In the genomic region with DNA sequence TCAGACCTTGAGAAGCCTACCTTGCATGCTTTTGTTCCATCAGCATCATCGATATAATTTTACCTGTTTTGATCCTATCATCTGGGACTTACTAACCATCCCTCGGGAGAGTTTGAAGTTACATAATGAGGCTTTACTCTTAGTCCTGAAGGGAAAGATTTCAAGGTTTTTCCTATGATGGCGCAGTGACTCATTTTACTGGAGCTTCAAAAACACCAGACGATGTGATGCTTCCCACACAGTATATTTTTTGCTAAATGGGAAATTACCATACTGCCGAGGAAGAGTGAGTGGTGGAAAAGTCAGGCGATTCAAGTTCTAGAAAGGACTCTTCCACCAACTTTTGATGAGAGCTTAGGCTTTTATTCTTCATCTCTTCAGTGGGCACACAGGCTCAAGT, we compare ENCODE assay signal across 19 cellular contexts. TPM values are rescaled to one million over a fixed set of nuclear protein-coding genes. Genes with fewer than 3 reads are reported as not detected.
DNase-seq lines count a peak whose midpoint lies in the region; ATAC-seq and TF ChIP-seq lines count a peak whose summit lies in the region.
"Had no signal": no experiment of that assay in that cellular context is flagged by ENCODE, and none has a peak within 500 bp of the region (broad histone marks: within the 10 kb centered on the region; RNA-seq: fewer than 3 reads in every experiment).

No MANE protein-coding gene starts in this region.

- H3K4me1 ChIP-seq in breast epithelium (no peaks in the 10 kb centered on the region), gastroesophageal sphincter (no peaks in the 10 kb centered on the region)
- H3K4me1 ChIP-seq: sigmoid colon, tibial nerve had no signal

- TF ChIP-seq POLR2A in breast epithelium (IDR thresholded peaks at IDR 0.05) (no peak), gastroesophageal sphincter (IDR thresholded peaks at IDR 0.05) (no peak)

- H3K27ac ChIP-seq in breast epithelium, result no peak overlapping the region
- no peak overlapping the region for H3K27ac ChIP-seq in gastroesophageal sphincter
- H3K27ac ChIP-seq: sigmoid colon, tibial nerve had no signal

- TF ChIP-seq CTCF in MCF 10A (IDR thresholded peaks at IDR 0.05; ENCODE audit: unreplicated experiment) (no peak), breast epithelium (IDR thresholded peaks at IDR 0.05) (no peak), foreskin fibroblast (IDR thresholded peaks at IDR 0.05; ENCODE audit: low read depth, low read length) (no peak), gastroesophageal sphincter (IDR thresholded peaks at IDR 0.05) (no peak)

- DNase-seq in MCF 10A (ENCODE audit: unreplicated experiment), result peak; percentile 53
- DNase-seq in breast epithelium (ENCODE audit: low spot score in 2 of 2), result no peak
- DNase-seq in amniotic epithelial cell (ENCODE audit: low read depth), result peak; percentile 84
- peak; percentile 33 to 67 for DNase-seq in foreskin fibroblast
- no peak for DNase-seq in ACHN
- no peak for DNase-seq in cardiac septum (ENCODE audit: low spot score)
- DNase-seq in globus pallidus (ENCODE audit: low spot score), result no peak
- DNase-seq: activated CD4-positive, CD25-positive, alpha-beta regulatory T cell treated with anti-CD3 and anti-CD28 coated beads, Interleukin-2, amount 50 U/mL, for 72 hours; CD4-positive, alpha-beta memory T cell; effector memory CD4-positive, alpha-beta T cell; NCI-H1694 treated with DMSO at 0.1 percent for 48 hours; NCI-H446; SHP77; sigmoid colon; stimulated activated CD4-positive, alpha-beta T cell treated with anti-CD3 and anti-CD28 coated beads, Interleukin-4, amount 100 ng/mL, for 24 hours had no signal

- CTCF ChIA-PET in MCF 10A (lab: Yijun Ruan, JAX), result interaction anchor here (0.5 to 1.2 kb wide), 3 partner anchors 43 to 298 kb away, joined by 3 to 4 read pairs (median 3); no protein-coding TSS in a partner anchor

- H3K27me3 ChIP-seq in breast epithelium (no peaks in the 10 kb centered on the region), gastroesophageal sphincter (no peaks in the 10 kb centered on the region)
- H3K27me3 ChIP-seq: sigmoid colon, tibial nerve had no signal

- no peaks in the 10 kb centered on the region for H3K9me3 Mint-ChIP-seq in MCF 10A (ENCODE audit: unreplicated experiment)
- H3K9me3 Mint-ChIP-seq: CD4-positive, alpha-beta memory T cell had no signal

- no peak overlapping the region for H3K4me3 ChIP-seq in breast epithelium
- H3K4me3 ChIP-seq in foreskin fibroblast (ENCODE audit: low read depth in 1 of 2, low read length in 2 of 2), result no peak overlapping the region
- H3K4me3 ChIP-seq in gastroesophageal sphincter, result no peak overlapping the region
- H3K4me3 ChIP-seq: sigmoid colon, tibial nerve had no signal

- H3K4me1 Mint-ChIP-seq in MCF 10A (ENCODE audit: insufficient read depth, unreplicated experiment), result no peaks in the 10 kb centered on the region
- H3K4me1 Mint-ChIP-seq: CD4-positive, alpha-beta memory T cell had no signal

- intact Hi-C loops in MCF 10A (cut with micrococcal nuclease) (no loop called here), breast epithelium (cut with DNase I; ENCODE audit: low total_unique reads) (no loop called here), cardiac septum (cut with DNase I) (no loop called here)

- H3K27me3 Mint-ChIP-seq in MCF 10A (ENCODE audit: insufficient read depth, unreplicated experiment), result no peaks in the 10 kb centered on the region

- no TSS peak for BruUV-seq in MCF 10A (replicated peaks; lab: Mats Ljungman, UMichigan)

- H3K36me3 Mint-ChIP-seq in MCF 10A (ENCODE audit: insufficient read depth, unreplicated experiment), result peaks cover 7% of the 10 kb centered on the region
- H3K36me3 Mint-ChIP-seq: CD4-positive, alpha-beta memory T cell had no signal

- POLR2A ChIA-PET in MCF 10A (lab: Yijun Ruan, JAX), result no interaction called here

- H3K36me3 ChIP-seq in breast epithelium (no peaks in the 10 kb centered on the region), gastroesophageal sphincter (peaks cover 0 to 5% of the 10 kb centered on the region in 2 donors)
- H3K36me3 ChIP-seq: tibial nerve had no signal

- no peak overlapping the region for H3K27ac Mint-ChIP-seq in MCF 10A (ENCODE audit: low read depth, unreplicated experiment)
- H3K27ac Mint-ChIP-seq: CD4-positive, alpha-beta memory T cell had no signal

- in situ Hi-C loops in ACHN (cut with HindIII; ENCODE audit: low pct_ligation_motif_present, low pct_unique_long_range_greater_than_20kb, low sequenced_read_pairs), result no loop called here

- no peak for TF ChIP-seq EP300 in gastroesophageal sphincter (IDR thresholded peaks at IDR 0.05)

- H3K9me3 ChIP-seq in breast epithelium (no peaks in the 10 kb centered on the region), gastroesophageal sphincter (no peaks in the 10 kb centered on the region)
- H3K9me3 ChIP-seq: sigmoid colon, tibial nerve had no signal

- H3K4me3 Mint-ChIP-seq in MCF 10A (ENCODE audit: unreplicated experiment), result no peak overlapping the region
- H3K4me3 Mint-ChIP-seq: CD4-positive, alpha-beta memory T cell had no signal

- 84 to 88% methylated on average over 6 of the region's 6 CpGs for WGBS in gastroesophageal sphincter (ENCODE audit: low coverage in 1 of 2), 2 donors

- no peak for ATAC-seq in gastroesophageal sphincter

RNA-seq across cellular contexts. Expression of gene GCG, which starts 44.6 kb away (rescaled TPM):
- total RNA-seq in MCF 10A (2022) (not detected in 2 replicates), breast epithelium (not detected), gastroesophageal sphincter (not detected), cardiac septum (not detected)
- total RNA-seq: A673; CD4-positive, alpha-beta memory T cell; sigmoid colon; T-helper 2 cell treated with Interferon-gamma antibody and Interleukin-4, amounts not matched to agents 100 ng/mL and 5 ng/mL, for 36 hours had no signal

RNA-seq across cellular contexts. Expression of gene FAP, which starts 46.6 kb away (rescaled TPM):
- total RNA-seq in MCF 10A (2022) (8.7 and 12.1 TPM in 2 replicates), breast epithelium (10 to 100 TPM; 14.4 to 36.0 (median 22.4) TPM), gastroesophageal sphincter (10 to 100 TPM in 2 of 4 donors, 1 to 10 TPM in 2; 4.6 to 14.0 (median 11.1) TPM), cardiac septum (10.4 TPM)
- total RNA-seq: CD4-positive, alpha-beta memory T cell; T-helper 2 cell treated with Interferon-gamma antibody and Interleukin-4, amounts not matched to agents 100 ng/mL and 5 ng/mL, for 36 hours had no signal

Comparison
In these comparisons a context has a peak if more than half of its experiments do, and no peak if none do; other contexts are left out.
1. DNase-seq: peak in MCF 10A (single experiment), amniotic epithelial cell (single experiment) and foreskin fibroblast (2 of 2); none in breast epithelium (0 of 2), ACHN (single experiment), cardiac septum (single experiment) and globus pallidus (single experiment).